In the genomic region with DNA sequence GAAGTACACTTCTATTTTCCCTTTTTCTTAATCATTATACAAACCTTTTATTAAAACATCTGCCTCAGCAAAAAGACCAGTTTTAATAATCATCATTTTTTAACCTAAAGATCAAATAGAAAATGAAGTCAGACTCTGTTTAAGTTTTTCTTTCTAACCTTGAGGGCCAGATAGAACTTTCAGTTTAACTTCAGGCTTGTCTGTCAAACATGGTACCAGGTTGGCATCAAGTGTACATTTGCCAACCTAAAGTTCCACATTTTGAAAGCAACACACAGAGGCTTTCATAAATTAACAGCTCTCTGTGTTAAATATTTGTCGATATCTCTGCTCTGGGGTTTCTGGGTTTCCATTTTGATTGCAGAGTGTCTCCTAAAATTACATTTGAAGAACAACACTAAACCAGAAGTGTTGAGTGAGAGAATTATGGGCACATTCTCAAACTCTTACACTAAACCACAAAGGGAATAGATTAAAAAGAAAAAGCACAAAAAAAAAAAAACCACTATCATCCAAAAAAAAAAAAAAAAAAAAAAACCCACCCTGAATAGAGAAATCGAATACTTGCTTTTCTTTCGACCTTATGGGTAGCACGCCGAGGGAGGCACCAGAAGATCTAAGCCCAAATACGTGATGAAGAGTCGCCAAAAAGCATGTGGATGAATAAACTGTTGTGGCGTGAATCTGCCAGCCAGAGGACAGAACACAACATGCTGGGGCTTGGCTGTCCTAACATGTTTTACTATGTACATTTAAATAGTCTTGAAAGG, we compare ENCODE assay signal across 11 cellular contexts.
DNase-seq lines count a peak whose midpoint lies in the region; ATAC-seq, FAIRE-seq and TF ChIP-seq lines count a peak whose summit lies in the region.
"Had no signal": no experiment of that assay in that cellular context is flagged by ENCODE, and none has a peak within 500 bp of the region (broad histone marks: within the 10 kb centered on the region; RNA-seq: fewer than 3 reads in every experiment).

No MANE protein-coding gene starts in this region.

- no peaks in the 10 kb centered on the region for H3K36me3 Mint-ChIP-seq in stimulated activated memory B cell treated with anti-CD40 and anti-IgM and Interleukin-4, amounts not matched to agents 10 μg/mL and 1 μg/mL and 100 μg/mL, for 72 hours
- H3K36me3 Mint-ChIP-seq: activated naive CD8-positive, alpha-beta T cell; naive thymus-derived CD8-positive, alpha-beta T cell had no signal

- H3K27ac Mint-ChIP-seq in stimulated activated memory B cell treated with anti-CD40 and anti-IgM and Interleukin-4, amounts not matched to agents 10 μg/mL and 1 μg/mL and 100 μg/mL, for 72 hours = peak overlapping the region; percentile 93
- H3K27ac Mint-ChIP-seq: activated naive CD8-positive, alpha-beta T cell had no signal

- intact Hi-C loops in left cardiac atrium (cut with DNase I) = loop anchor here in 1 of 2 donors (5.0 kb wide), 1 partner anchor 166 kb away; the partner anchor contains the start of gene TCF4

- peaks cover 9% of the 10 kb centered on the region for H3K27me3 Mint-ChIP-seq in stimulated activated memory B cell treated with anti-CD40 and anti-IgM and Interleukin-4, amounts not matched to agents 10 μg/mL and 1 μg/mL and 100 μg/mL, for 72 hours

- TF ChIP-seq POLR2A in H54 (IDR thresholded peaks at IDR 0.05; ENCODE audit: low read depth, low read length) = no peak

- no peak for TF ChIP-seq CTCF in WI38 (IDR thresholded peaks at IDR 0.05; ENCODE audit: low read depth, low read length)

- H3K4me1 Mint-ChIP-seq in stimulated activated memory B cell treated with anti-CD40 and anti-IgM and Interleukin-4, amounts not matched to agents 10 μg/mL and 1 μg/mL and 100 μg/mL, for 72 hours = peaks cover 44% of the 10 kb centered on the region

- DNase-seq in H54 (ENCODE audit: insufficient read length, low spot score) (no peak), left cardiac atrium (no peak), NCI-H82 (lab: John Stamatoyannopoulos, UW) (no peak), HT-29 (ENCODE audit: low spot score) (no peak), NCI-H187 (lab: John Stamatoyannopoulos, UW) (no peak)
- DNase-seq: naive thymus-derived CD8-positive, alpha-beta T cell had no signal

- H3K4me3 ChIP-seq in WI38 (ENCODE audit: low read depth, low read length) = peak overlapping the region; percentile 52

- peak; percentile 38 to 44 for ATAC-seq in left cardiac atrium
- ATAC-seq in stimulated activated memory B cell treated with anti-CD40 and anti-IgM and Interleukin-4, amounts not matched to agents 10 μg/mL and 1 μg/mL and 100 μg/mL, for 72 hours = no peak
- ATAC-seq in GM19395 (IDR thresholded peaks at IDR 0.05; ENCODE audit: unreplicated experiment) = no peak
- ATAC-seq: naive thymus-derived CD8-positive, alpha-beta T cell had no signal

- no peaks in the 10 kb centered on the region for H3K9me3 Mint-ChIP-seq in stimulated activated memory B cell treated with anti-CD40 and anti-IgM and Interleukin-4, amounts not matched to agents 10 μg/mL and 1 μg/mL and 100 μg/mL, for 72 hours
- H3K9me3 Mint-ChIP-seq: naive thymus-derived CD8-positive, alpha-beta T cell had no signal

- peak; percentile 45 for FAIRE-seq in H54 (lab: Jason Lieb, UNC)
- FAIRE-seq: urothelium cell line had no signal

- peak overlapping the region; percentile 71 for H3K4me3 Mint-ChIP-seq in stimulated activated memory B cell treated with anti-CD40 and anti-IgM and Interleukin-4, amounts not matched to agents 10 μg/mL and 1 μg/mL and 100 μg/mL, for 72 hours
- H3K4me3 Mint-ChIP-seq: activated naive CD8-positive, alpha-beta T cell had no signal

Comparison
In these comparisons a context has a peak if more than half of its experiments do, and no peak if none do; other contexts are left out.
1. ATAC-seq: peak in left cardiac atrium (2 of 2); none in stimulated activated memory B cell treated with anti-CD40 and anti-IgM and Interleukin-4, amounts not matched to agents 10 μg/mL and 1 μg/mL and 100 μg/mL, for 72 hours (single experiment) and GM19395 (single experiment).